ENCODE assay signal across 8 cellular contexts in the genomic region with DNA sequence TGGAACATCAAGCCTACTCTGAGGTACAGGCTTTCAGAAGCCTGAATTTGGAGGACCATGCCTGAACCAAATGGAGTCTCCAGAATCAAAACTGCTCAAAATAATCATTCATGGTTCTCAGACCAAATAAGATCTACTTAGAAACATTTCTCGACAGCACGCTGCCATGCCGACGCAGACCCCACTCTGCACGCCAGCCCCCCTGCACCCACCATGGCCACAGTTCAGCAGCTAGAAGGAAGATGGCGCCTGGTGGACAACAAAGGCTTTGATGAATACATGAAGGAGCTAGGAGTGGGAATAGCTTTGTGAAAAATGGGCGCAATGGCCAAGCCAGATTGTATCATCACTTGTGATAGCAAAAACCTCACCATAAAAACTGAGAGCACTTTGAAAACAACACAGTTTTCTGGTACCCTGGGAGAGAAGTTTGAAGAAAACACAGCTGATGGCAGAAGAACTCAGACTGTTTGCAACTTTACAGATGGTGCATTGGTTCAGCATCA.
"Had no signal": no experiment of that assay in that cellular context is flagged by ENCODE, and none has a peak within 500 bp of the region (broad histone marks: within the 10 kb centered on the region; RNA-seq: fewer than 3 reads in every experiment).

No MANE protein-coding gene starts in this region.

- H3K4me3 ChIP-seq: GM12878 had no signal

- FAIRE-seq: G401.6, GM12891, GM12892, GM18507, GM19239 had no signal

- ATAC-seq: GM12878 had no signal

- DNase-seq: GDM1, GF-D8 had no signal
